1 cellular context compared by ENCODE assay signal in the genomic region with DNA sequence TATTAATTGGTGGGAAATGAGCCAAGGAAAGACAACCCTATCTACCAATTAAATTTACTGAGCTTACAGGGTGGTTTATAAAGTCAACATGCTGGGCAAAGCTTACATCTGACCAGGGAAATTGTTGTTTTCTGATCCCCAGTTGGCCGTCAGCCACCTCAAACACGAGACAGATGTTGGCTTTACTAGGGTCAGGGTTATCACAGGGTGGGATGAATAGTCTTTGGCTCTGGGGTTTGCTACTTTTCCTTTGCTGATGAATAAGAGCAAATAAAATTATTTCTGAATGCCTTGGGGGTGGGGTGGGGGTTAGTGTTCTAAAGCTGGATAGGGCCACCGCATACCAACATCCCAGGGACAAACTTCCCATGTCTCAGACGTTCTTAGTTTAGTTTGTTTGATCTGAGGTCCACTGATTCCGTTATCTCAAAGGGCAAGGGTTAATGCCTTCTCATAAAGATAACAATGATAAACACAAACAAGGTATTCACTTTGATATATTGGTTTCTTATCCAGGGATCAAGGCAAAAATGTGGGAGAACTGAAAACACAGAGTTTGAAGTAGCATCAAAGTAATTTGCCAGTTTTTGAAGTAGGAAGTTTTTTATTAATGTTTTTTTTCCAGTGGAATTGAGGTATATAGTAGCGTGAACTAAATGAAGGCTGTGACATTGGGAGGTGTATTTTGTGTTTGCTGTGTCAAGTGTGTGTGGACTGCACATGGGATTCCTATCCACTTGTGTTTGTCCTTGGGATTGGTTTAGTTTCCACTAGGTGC.
TF ChIP-seq lines count a peak whose summit lies in the region.

No MANE protein-coding gene starts in this region.

TF ChIP-seq in HepG2, 621 proteins besides CTCF, POLR2A, EP300 and RAD21 (continued from another document and continues in another):
- TF ChIP-seq, protein P1, sequence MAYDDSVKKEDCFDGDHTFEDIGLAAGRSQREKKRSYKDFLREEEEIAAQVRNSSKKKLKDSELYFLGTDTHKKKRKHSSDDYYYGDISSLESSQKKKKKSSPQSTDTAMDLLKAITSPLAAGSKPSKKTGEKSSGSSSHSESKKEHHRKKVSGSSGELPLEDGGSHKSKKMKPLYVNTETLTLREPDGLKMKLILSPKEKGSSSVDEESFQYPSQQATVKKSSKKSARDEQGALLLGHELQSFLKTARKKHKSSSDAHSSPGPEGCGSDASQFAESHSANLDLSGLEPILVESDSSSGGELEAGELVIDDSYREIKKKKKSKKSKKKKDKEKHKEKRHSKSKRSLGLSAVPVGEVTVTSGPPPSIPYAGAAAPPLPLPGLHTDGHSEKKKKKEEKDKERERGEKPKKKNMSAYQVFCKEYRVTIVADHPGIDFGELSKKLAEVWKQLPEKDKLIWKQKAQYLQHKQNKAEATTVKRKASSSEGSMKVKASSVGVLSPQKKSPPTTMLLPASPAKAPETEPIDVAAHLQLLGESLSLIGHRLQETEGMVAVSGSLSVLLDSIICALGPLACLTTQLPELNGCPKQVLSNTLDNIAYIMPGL (CRISPR knock-in tag; IDR thresholded peaks at IDR 0.05; ENCODE audit: borderline replicate concordance in 1 of 2, low read depth in 1 of 2), result 0 out of 4 replicates have a peak, but pooled peaks have one; percentile 9 to 20
- TF ChIP-seq HMG20A (CRISPR knock-in tag; IDR thresholded peaks at IDR 0.05; ENCODE audit: borderline replicate concordance), result peak; percentile 99
- TF ChIP-seq, protein P2, sequence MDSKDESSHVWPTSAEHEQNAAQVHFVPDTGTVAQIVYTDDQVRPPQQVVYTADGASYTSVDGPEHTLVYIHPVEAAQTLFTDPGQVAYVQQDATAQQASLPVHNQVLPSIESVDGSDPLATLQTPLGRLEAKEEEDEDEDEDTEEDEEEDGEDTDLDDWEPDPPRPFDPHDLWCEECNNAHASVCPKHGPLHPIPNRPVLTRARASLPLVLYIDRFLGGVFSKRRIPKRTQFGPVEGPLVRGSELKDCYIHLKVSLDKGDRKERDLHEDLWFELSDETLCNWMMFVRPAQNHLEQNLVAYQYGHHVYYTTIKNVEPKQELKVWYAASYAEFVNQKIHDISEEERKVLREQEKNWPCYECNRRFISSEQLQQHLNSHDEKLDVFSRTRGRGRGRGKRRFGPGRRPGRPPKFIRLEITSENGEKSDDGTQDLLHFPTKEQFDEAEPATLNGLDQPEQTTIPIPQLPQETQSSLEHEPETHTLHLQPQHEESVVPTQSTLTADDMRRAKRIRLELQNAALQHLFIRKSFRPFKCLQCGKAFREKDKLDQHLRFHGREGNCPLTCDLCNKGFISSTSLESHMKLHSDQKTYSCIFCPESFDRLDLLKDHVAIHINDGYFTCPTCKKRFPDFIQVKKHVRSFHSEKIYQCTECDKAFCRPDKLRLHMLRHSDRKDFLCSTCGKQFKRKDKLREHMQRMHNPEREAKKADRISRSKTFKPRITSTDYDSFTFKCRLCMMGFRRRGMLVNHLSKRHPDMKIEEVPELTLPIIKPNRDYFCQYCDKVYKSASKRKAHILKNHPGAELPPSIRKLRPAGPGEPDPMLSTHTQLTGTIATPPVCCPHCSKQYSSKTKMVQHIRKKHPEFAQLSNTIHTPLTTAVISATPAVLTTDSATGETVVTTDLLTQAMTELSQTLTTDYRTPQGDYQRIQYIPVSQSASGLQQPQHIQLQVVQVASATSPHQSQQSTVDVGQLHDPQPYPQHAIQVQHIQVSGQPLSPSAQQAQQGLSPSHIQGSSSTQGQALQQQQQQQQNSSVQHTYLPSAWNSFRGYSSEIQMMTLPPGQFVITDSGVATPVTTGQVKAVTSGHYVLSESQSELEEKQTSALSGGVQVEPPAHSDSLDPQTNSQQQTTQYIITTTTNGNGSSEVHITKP (CRISPR knock-in tag; IDR thresholded peaks at IDR 0.05; ENCODE audit: low read depth), result no peak
- TF ChIP-seq ZNF720 (CRISPR knock-in tag; IDR thresholded peaks at IDR 0.05), result no peak
- no peak for TF ChIP-seq ZNF674 (CRISPR knock-in tag; IDR thresholded peaks at IDR 0.05; ENCODE audit: low read depth)
- peak; percentile 82; the same call in 1 of the 2 replicates for TF ChIP-seq SSRP1 (CRISPR knock-in tag; IDR thresholded peaks at IDR 0.05)
- TF ChIP-seq, protein P3, sequence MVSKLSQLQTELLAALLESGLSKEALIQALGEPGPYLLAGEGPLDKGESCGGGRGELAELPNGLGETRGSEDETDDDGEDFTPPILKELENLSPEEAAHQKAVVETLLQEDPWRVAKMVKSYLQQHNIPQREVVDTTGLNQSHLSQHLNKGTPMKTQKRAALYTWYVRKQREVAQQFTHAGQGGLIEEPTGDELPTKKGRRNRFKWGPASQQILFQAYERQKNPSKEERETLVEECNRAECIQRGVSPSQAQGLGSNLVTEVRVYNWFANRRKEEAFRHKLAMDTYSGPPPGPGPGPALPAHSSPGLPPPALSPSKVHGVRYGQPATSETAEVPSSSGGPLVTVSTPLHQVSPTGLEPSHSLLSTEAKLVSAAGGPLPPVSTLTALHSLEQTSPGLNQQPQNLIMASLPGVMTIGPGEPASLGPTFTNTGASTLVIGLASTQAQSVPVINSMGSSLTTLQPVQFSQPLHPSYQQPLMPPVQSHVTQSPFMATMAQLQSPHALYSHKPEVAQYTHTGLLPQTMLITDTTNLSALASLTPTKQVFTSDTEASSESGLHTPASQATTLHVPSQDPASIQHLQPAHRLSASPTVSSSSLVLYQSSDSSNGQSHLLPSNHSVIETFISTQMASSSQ (IDR thresholded peaks at IDR 0.05; ENCODE audit: low read depth), result peak; percentile 83
- TF ChIP-seq, protein P3 (CRISPR knock-in tag; IDR thresholded peaks at IDR 0.05; ENCODE audit: borderline replicate concordance), result peak; percentile 93
- TF ChIP-seq PHF5A (CRISPR knock-in tag; IDR thresholded peaks at IDR 0.05; ENCODE audit: low read depth, unreplicated experiment), result no peak
- peak; percentile 46 for TF ChIP-seq POGZ (CRISPR knock-in tag; IDR thresholded peaks at IDR 0.05)
- TF ChIP-seq STAG1 (CRISPR knock-in tag; IDR thresholded peaks at IDR 0.05), result peak; percentile 17
- no peak for TF ChIP-seq HIVEP1 (CRISPR knock-in tag; IDR thresholded peaks at IDR 0.05)
- TF ChIP-seq, protein P4, sequence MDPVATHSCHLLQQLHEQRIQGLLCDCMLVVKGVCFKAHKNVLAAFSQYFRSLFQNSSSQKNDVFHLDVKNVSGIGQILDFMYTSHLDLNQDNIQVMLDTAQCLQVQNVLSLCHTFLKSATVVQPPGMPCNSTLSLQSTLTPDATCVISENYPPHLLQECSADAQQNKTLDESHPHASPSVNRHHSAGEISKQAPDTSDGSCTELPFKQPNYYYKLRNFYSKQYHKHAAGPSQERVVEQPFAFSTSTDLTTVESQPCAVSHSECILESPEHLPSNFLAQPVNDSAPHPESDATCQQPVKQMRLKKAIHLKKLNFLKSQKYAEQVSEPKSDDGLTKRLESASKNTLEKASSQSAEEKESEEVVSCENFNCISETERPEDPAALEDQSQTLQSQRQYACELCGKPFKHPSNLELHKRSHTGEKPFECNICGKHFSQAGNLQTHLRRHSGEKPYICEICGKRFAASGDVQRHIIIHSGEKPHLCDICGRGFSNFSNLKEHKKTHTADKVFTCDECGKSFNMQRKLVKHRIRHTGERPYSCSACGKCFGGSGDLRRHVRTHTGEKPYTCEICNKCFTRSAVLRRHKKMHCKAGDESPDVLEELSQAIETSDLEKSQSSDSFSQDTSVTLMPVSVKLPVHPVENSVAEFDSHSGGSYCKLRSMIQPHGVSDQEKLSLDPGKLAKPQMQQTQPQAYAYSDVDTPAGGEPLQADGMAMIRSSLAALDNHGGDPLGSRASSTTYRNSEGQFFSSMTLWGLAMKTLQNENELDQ (CRISPR knock-in tag; IDR thresholded peaks at IDR 0.05; ENCODE audit: borderline replicate concordance), result no peak
- no peak for TF ChIP-seq PAF1 (CRISPR knock-in tag; IDR thresholded peaks at IDR 0.05)
- TF ChIP-seq ZNF747 (CRISPR knock-in tag; IDR thresholded peaks at IDR 0.05; ENCODE audit: borderline replicate concordance), result no peak
- TF ChIP-seq ZNF121 (CRISPR knock-in tag; IDR thresholded peaks at IDR 0.05), result no peak
- peak; percentile 100 for TF ChIP-seq NR2F2 (IDR thresholded peaks at IDR 0.05; ENCODE audit: borderline replicate concordance, low read depth)
- no peak for TF ChIP-seq SPEN (CRISPR knock-in tag; IDR thresholded peaks at IDR 0.05; ENCODE audit: low read depth)
- TF ChIP-seq, protein P5, sequence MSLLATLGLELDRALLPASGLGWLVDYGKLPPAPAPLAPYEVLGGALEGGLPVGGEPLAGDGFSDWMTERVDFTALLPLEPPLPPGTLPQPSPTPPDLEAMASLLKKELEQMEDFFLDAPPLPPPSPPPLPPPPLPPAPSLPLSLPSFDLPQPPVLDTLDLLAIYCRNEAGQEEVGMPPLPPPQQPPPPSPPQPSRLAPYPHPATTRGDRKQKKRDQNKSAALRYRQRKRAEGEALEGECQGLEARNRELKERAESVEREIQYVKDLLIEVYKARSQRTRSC (CRISPR knock-in tag; IDR thresholded peaks at IDR 0.05; ENCODE audit: low read depth), result no peak
- TF ChIP-seq, protein P6, sequence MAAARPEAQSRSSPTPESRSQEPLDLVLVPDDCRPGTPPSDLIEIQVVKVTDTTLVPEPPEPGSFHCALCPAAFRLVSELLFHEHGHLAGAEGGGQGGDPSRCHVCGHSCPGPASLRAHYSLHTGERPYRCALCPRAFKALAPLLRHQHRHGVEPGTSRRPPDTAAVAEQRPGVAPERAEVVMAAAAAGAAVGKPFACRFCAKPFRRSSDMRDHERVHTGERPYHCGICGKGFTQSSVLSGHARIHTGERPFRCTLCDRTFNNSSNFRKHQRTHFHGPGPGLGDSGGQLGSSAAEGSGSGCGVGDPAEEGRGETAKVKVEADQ (CRISPR knock-in tag; IDR thresholded peaks at IDR 0.05; ENCODE audit: borderline replicate concordance), result peak; percentile 62; the same call in 1 of the 2 replicates
- no peak for TF ChIP-seq MAFG (CRISPR knock-in tag; IDR thresholded peaks at IDR 0.05)
- no peak for TF ChIP-seq RFX3 (CRISPR knock-in tag; IDR thresholded peaks at IDR 0.05)
- peak; percentile 59 for TF ChIP-seq KAT8 (CRISPR knock-in tag; IDR thresholded peaks at IDR 0.05)
- peak; percentile 57; the same call in 1 of the 2 replicates for TF ChIP-seq TOE1 (CRISPR knock-in tag; IDR thresholded peaks at IDR 0.05)
- peak; percentile 91 for TF ChIP-seq FOXO1 (CRISPR knock-in tag; IDR thresholded peaks at IDR 0.05)
- peak; percentile 48 for TF ChIP-seq IRF2 (CRISPR knock-in tag; IDR thresholded peaks at IDR 0.05)
- TF ChIP-seq CBFB (CRISPR knock-in tag; IDR thresholded peaks at IDR 0.05), result peak; percentile 90
- TF ChIP-seq ZNF235 (CRISPR knock-in tag; IDR thresholded peaks at IDR 0.05; ENCODE audit: borderline replicate concordance), result no peak
- TF ChIP-seq, protein P7, sequence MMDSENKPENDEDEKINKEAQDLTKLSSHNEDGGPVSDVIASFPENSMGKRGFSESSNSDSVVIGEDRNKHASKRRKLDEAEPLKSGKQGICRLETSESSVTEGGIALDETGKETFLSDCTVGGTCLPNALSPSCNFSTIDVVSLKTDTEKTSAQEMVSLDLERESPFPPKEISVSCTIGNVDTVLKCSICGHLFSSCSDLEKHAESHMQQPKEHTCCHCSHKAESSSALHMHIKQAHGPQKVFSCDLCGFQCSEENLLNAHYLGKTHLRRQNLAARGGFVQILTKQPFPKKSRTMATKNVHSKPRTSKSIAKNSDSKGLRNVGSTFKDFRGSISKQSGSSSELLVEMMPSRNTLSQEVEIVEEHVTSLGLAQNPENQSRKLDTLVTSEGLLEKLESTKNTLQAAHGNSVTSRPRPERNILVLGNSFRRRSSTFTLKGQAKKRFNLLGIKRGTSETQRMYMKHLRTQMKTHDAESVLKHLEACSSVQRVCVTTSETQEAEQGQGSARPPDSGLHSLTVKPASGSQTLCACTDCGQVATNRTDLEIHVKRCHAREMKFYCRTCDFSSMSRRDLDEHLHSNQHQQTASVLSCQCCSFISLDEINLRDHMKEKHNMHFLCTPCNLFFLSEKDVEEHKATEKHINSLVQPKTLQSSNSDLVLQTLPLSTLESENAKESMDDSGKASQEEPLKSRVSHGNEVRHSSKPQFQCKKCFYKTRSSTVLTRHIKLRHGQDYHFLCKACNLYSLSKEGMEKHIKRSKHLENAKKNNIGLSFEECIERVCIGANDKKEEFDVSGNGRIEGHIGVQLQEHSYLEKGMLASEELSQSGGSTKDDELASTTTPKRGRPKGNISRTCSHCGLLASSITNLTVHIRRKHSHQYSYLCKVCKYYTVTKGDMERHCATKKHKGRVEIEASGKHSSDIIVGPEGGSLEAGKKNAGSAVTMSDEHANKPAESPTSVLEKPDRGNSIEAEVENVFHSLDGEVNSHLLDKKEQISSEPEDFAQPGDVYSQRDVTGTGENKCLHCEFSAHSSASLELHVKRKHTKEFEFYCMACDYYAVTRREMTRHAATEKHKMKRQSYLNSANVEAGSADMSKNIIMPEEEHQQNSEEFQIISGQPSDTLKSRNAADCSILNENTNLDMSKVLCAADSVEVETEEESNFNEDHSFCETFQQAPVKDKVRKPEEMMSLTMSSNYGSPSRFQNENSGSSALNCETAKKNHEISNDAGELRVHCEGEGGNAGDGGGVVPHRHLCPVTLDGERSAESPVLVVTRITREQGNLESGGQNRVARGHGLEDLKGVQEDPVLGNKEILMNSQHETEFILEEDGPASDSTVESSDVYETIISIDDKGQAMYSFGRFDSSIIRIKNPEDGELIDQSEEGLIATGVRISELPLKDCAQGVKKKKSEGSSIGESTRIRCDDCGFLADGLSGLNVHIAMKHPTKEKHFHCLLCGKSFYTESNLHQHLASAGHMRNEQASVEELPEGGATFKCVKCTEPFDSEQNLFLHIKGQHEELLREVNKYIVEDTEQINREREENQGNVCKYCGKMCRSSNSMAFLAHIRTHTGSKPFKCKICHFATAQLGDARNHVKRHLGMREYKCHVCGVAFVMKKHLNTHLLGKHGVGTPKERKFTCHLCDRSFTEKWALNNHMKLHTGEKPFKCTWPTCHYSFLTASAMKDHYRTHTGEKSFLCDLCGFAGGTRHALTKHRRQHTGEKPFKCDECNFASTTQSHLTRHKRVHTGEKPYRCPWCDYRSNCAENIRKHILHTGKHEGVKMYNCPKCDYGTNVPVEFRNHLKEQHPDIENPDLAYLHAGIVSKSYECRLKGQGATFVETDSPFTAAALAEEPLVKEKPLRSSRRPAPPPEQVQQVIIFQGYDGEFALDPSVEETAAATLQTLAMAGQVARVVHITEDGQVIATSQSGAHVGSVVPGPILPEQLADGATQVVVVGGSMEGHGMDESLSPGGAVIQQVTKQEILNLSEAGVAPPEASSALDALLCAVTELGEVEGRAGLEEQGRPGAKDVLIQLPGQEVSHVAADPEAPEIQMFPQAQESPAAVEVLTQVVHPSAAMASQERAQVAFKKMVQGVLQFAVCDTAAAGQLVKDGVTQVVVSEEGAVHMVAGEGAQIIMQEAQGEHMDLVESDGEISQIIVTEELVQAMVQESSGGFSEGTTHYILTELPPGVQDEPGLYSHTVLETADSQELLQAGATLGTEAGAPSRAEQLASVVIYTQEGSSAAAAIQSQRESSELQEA (CRISPR knock-in tag; IDR thresholded peaks at IDR 0.05; ENCODE audit: not compliant biosample characterization), result no peak
- no peak for TF ChIP-seq ZBTB38 (CRISPR knock-in tag; IDR thresholded peaks at IDR 0.05)
